Comparison of ENCODE assay signal across 1 cellular context in genomic region chr7:102439963-102440795, GRCh38.
TF ChIP-seq lines count a peak whose summit lies in the region.

No MANE protein-coding gene starts in this region.

TF ChIP-seq in GM12878, 131 proteins besides CTCF, POLR2A, EP300 and RAD21:
- TF ChIP-seq YBX1 (IDR thresholded peaks at IDR 0.05) = no peak
- TF ChIP-seq, protein P1, sequence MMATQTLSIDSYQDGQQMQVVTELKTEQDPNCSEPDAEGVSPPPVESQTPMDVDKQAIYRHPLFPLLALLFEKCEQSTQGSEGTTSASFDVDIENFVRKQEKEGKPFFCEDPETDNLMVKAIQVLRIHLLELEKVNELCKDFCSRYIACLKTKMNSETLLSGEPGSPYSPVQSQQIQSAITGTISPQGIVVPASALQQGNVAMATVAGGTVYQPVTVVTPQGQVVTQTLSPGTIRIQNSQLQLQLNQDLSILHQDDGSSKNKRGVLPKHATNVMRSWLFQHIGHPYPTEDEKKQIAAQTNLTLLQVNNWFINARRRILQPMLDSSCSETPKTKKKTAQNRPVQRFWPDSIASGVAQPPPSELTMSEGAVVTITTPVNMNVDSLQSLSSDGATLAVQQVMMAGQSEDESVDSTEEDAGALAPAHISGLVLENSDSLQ (IDR thresholded peaks at IDR 0.05) = no peak
- TF ChIP-seq, protein P2, sequence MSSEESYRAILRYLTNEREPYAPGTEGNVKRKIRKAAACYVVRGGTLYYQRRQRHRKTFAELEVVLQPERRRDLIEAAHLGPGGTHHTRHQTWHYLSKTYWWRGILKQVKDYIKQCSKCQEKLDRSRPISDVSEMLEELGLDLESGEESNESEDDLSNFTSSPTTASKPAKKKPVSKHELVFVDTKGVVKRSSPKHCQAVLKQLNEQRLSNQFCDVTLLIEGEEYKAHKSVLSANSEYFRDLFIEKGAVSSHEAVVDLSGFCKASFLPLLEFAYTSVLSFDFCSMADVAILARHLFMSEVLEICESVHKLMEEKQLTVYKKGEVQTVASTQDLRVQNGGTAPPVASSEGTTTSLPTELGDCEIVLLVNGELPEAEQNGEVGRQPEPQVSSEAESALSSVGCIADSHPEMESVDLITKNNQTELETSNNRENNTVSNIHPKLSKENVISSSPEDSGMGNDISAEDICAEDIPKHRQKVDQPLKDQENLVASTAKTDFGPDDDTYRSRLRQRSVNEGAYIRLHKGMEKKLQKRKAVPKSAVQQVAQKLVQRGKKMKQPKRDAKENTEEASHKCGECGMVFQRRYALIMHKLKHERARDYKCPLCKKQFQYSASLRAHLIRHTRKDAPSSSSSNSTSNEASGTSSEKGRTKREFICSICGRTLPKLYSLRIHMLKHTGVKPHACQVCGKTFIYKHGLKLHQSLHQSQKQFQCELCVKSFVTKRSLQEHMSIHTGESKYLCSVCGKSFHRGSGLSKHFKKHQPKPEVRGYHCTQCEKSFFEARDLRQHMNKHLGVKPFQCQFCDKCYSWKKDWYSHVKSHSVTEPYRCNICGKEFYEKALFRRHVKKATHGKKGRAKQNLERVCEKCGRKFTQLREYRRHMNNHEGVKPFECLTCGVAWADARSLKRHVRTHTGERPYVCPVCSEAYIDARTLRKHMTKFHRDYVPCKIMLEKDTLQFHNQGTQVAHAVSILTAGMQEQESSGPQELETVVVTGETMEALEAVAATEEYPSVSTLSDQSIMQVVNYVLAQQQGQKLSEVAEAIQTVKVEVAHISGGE (CRISPR knock-in tag; IDR thresholded peaks at IDR 0.05) = no peak
- no peak for TF ChIP-seq ZNF592 (IDR thresholded peaks at IDR 0.05)
- TF ChIP-seq MEF2B (IDR thresholded peaks at IDR 0.05; ENCODE audit: partially characterized antibody, poor library complexity, severe bottlenecking) = no peak
- TF ChIP-seq, protein P3, sequence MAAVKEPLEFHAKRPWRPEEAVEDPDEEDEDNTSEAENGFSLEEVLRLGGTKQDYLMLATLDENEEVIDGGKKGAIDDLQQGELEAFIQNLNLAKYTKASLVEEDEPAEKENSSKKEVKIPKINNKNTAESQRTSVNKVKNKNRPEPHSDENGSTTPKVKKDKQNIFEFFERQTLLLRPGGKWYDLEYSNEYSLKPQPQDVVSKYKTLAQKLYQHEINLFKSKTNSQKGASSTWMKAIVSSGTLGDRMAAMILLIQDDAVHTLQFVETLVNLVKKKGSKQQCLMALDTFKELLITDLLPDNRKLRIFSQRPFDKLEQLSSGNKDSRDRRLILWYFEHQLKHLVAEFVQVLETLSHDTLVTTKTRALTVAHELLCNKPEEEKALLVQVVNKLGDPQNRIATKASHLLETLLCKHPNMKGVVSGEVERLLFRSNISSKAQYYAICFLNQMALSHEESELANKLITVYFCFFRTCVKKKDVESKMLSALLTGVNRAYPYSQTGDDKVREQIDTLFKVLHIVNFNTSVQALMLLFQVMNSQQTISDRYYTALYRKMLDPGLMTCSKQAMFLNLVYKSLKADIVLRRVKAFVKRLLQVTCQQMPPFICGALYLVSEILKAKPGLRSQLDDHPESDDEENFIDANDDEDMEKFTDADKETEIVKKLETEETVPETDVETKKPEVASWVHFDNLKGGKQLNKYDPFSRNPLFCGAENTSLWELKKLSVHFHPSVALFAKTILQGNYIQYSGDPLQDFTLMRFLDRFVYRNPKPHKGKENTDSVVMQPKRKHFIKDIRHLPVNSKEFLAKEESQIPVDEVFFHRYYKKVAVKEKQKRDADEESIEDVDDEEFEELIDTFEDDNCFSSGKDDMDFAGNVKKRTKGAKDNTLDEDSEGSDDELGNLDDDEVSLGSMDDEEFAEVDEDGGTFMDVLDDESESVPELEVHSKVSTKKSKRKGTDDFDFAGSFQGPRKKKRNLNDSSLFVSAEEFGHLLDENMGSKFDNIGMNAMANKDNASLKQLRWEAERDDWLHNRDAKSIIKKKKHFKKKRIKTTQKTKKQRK (IDR thresholded peaks at IDR 0.05; ENCODE audit: low read depth, low read length) = no peak
- TF ChIP-seq, protein P4, sequence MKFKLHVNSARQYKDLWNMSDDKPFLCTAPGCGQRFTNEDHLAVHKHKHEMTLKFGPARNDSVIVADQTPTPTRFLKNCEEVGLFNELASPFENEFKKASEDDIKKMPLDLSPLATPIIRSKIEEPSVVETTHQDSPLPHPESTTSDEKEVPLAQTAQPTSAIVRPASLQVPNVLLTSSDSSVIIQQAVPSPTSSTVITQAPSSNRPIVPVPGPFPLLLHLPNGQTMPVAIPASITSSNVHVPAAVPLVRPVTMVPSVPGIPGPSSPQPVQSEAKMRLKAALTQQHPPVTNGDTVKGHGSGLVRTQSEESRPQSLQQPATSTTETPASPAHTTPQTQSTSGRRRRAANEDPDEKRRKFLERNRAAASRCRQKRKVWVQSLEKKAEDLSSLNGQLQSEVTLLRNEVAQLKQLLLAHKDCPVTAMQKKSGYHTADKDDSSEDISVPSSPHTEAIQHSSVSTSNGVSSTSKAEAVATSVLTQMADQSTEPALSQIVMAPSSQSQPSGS (IDR thresholded peaks at IDR 0.05; ENCODE audit: low read length) = no peak
- no peak for TF ChIP-seq TAF1 (IDR thresholded peaks at IDR 0.05; ENCODE audit: borderline replicate concordance, low read depth, low read length)
- TF ChIP-seq SMC3 (IDR thresholded peaks at IDR 0.05; ENCODE audit: borderline replicate concordance, low read length) = no peak
- no peak for TF ChIP-seq SMARCA5 (IDR thresholded peaks at IDR 0.05)
- TF ChIP-seq BCL3 (IDR thresholded peaks at IDR 0.05; ENCODE audit: borderline replicate concordance, insufficient read depth, low read depth, low read length, poor library complexity, severe bottlenecking) = no peak
